Comparison of ENCODE assay signal across 21 cellular contexts in the genomic region with DNA sequence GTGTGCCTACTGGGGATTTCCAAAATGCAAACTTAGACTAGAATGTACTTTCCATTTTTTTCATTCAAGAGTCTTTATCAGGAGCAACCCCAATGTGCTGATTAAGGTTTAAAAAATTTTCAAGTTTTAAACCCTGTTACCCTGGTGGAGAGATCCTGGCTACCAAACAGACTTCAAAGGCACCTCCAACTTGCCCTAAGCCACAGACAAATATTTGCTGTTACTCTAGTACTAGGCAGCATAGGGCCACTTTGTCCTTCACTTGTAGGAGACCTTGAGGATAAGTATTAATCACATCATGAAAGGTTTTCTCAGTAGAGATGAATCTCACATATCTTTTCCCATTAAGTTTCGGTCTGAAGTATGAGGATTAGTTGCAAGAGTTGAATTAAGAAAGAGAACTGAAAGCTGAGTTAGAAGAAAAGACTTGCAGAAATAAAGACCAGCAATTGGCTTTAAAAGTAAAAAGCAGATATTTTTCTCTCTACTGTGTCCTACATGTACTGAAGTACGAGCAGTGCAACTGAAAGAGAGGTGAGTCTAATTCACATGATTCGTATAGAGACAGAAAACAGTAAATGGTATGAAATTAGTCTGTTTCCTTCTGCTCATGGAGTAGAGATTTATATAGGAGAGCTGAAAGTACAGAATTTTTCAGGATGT. TPM values are rescaled to one million over a fixed set of nuclear protein-coding genes. Genes with fewer than 3 reads are reported as not detected.
A peak's percentile ranks its signal among the peaks of the same experiment; 100 is the strongest.
DNase-seq lines count a peak whose midpoint lies in the region; ATAC-seq, FAIRE-seq and TF ChIP-seq lines count a peak whose summit lies in the region.
"Had no signal": no experiment of that assay in that cellular context is flagged by ENCODE, and none has a peak within 500 bp of the region (broad histone marks: within the 10 kb centered on the region; RNA-seq: fewer than 3 reads in every experiment).

No MANE protein-coding gene starts in this region.

- no peak for TF ChIP-seq CTCF in astrocyte of the spinal cord (IDR thresholded peaks at IDR 0.05; ENCODE audit: low read depth, low read length)
- TF ChIP-seq CTCF in pancreas (IDR thresholded peaks at IDR 0.05) = no peak

- no peaks in the 10 kb centered on the region for H3K27me3 ChIP-seq in pancreas
- H3K27me3 ChIP-seq: breast epithelium, neural progenitor cell, suprapubic skin had no signal

- WGBS in pancreas, 2 donors = 34 to 43% methylated on average over 3 of the region's 3 CpGs

- H3K27ac ChIP-seq in pancreas = peak overlapping the region in 3 of 4 donors; percentile 20 to 64 (median 57)
- H3K27ac ChIP-seq: breast epithelium, neural progenitor cell, suprapubic skin had no signal

- no peaks in the 10 kb centered on the region for H3K36me3 ChIP-seq in pancreas
- H3K36me3 ChIP-seq: breast epithelium, neural progenitor cell, suprapubic skin had no signal

- H3K9me3 ChIP-seq in pancreas = no peaks in the 10 kb centered on the region
- H3K9me3 ChIP-seq: breast epithelium, SK-N-SH, suprapubic skin had no signal

- in situ Hi-C loops in astrocyte of the spinal cord (cut with HindIII; ENCODE audit: low sequenced_read_pairs) = no loop called here

- peak; percentile 60 to 88 (median 86) for ATAC-seq in pancreas
- no peak for ATAC-seq in GM21529 (IDR thresholded peaks at IDR 0.05; ENCODE audit: unreplicated experiment)
- ATAC-seq: activated CD4-positive, CD25-positive, alpha-beta regulatory T cell treated with anti-CD3 and anti-CD28 coated beads, Interleukin-2, amount 50 U/mL, for 24 hours; GM23338 had no signal

- intact Hi-C loops in pancreas (cut with DNase I) = no loop called here

- DNase-seq in DMS53 treated with DMSO at 0.1 percent for 48 hours (lab: John Stamatoyannopoulos, UW; ENCODE audit: unreplicated experiment) (peak; percentile 95), M059J (ENCODE audit: low read depth) (peak; percentile 5), astrocyte of the spinal cord (ENCODE audit: low read depth, low spot score) (peak; percentile 15), pancreas (peak in 1 of 6 donors; percentile 47), CD1c-positive myeloid dendritic cell (ENCODE audit: extremely low spot score) (no peak), GM19240 (ENCODE audit: insufficient read length, low spot score) (no peak)
- DNase-seq: activated CD8-positive, alpha-beta memory T cell treated with anti-CD3 and anti-CD28 coated beads for 24 hours; activated naive CD8-positive, alpha-beta T cell treated with anti-CD3 and anti-CD28 coated beads, Interleukin-2, amount 10 ng/mL, durations not matched to agents 7 days and 5 days; dermis blood vessel endothelial cell; foreskin fibroblast; NCI-H1436; SK-N-SH; stimulated activated CD8-positive, alpha-beta memory T cell treated with anti-CD3 and anti-CD28 coated beads, Interleukin-4, amount 100 ng/mL, for 48 hours; T1000 had no signal

- FAIRE-seq in pancreas (lab: Jason Lieb, UNC) = no peak

- H3K4me1 ChIP-seq in pancreas = peaks cover 8 to 31% (median 16%) of the 10 kb centered on the region in 3 donors
- H3K4me1 ChIP-seq: breast epithelium had no signal

- no peak overlapping the region for H3K4me3 ChIP-seq in astrocyte of the spinal cord (ENCODE audit: low read depth, low read length)
- no peak overlapping the region for H3K4me3 ChIP-seq in pancreas
- H3K4me3 ChIP-seq: breast epithelium, GM23338, neural progenitor cell, suprapubic skin had no signal

RNA-seq across cellular contexts. Expression of gene NTN4, which starts 28.3 kb away (rescaled TPM):
- total RNA-seq in M059J (2014; rRNA removed; shearing (Covaris generic)) = 16.5 and 21.5 TPM in 2 replicates
- 10 to 100 TPM; 14.6 to 63.9 (median 22.7) TPM for total RNA-seq in pancreas
- polyA plus RNA-seq in pancreas = 10 to 100 TPM; 15.5 to 18.1 TPM
- total RNA-seq: activated T-helper 1 cell treated with anti-CD3 and anti-CD28 coated beads, Interleukin-12 subunit alpha, Interleukin-12 subunit beta, Interleukin-2, Interleukin-4 antibody, amounts not matched to agents 30 ng/mL and 10 ng/mL and 1 ng/mL, durations not matched to agents 14 hours and 24 hours and 36 hours had no signal

Comparison
In these comparisons a context has a peak if more than half of its experiments do, and no peak if none do; other contexts are left out.
1. DNase-seq: peak in DMS53 treated with DMSO at 0.1 percent for 48 hours (single experiment), M059J (single experiment) and astrocyte of the spinal cord (single experiment); none in CD1c-positive myeloid dendritic cell (single experiment) and GM19240 (single experiment).